ENCODE assay signal across 1 cellular context in genomic region chr6:166532302-166532701, GRCh38.
TF ChIP-seq lines count a peak whose summit lies in the region.

No MANE protein-coding gene starts in this region.

TF ChIP-seq in H1, 55 proteins besides CTCF, POLR2A, EP300 and RAD21:
- TF ChIP-seq TBP (IDR thresholded peaks at IDR 0.05; ENCODE audit: low read depth, low read length) (no peak), BCL11A (IDR thresholded peaks at IDR 0.05; ENCODE audit: low read depth in 2 of 2, low read length in 2 of 2) (no peak), MAFK (IDR thresholded peaks at IDR 0.05; ENCODE audit: low read depth, low read length) (no peak), SP4 (IDR thresholded peaks at IDR 0.05; ENCODE audit: low read length) (no peak), NANOG (IDR thresholded peaks at IDR 0.05; ENCODE audit: insufficient read depth, low read depth, low read length, poor library complexity, severe bottlenecking) (no peak), BACH1 (IDR thresholded peaks at IDR 0.05; ENCODE audit: low read length) (no peak), CBX5 (IDR thresholded peaks at IDR 0.05; ENCODE audit: low read depth, low read length) (no peak)
- TF ChIP-seq, protein P1, sequence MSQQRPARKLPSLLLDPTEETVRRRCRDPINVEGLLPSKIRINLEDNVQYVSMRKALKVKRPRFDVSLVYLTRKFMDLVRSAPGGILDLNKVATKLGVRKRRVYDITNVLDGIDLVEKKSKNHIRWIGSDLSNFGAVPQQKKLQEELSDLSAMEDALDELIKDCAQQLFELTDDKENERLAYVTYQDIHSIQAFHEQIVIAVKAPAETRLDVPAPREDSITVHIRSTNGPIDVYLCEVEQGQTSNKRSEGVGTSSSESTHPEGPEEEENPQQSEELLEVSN (IDR thresholded peaks at IDR 0.05) = no peak
